21 cellular contexts compared by ENCODE assay signal in the genomic region with DNA sequence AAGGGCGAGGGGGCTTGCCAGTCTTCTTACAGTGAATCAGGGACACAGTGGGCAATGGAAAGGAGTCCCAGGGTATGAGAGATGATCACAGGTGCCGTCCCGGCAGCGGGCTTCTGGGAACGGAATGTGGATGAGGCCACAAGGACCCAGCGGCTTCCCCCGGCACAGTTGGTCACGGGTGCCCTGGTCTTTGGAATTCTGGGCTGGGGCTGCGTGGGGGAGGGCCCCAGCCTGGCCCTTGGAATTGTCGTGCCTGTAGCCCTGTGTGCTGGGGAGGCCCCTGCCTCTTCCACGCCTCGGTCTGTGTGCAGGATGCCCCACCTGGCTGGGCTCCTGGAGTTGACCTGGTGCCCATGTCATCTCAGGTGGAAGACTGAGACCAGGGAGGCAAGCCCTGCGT.
"Had no signal": no experiment of that assay in that cellular context is flagged by ENCODE, and none has a peak within 500 bp of the region (broad histone marks: within the 10 kb centered on the region; RNA-seq: fewer than 3 reads in every experiment).

No MANE protein-coding gene starts in this region.

- ATAC-seq: activated CD8-positive, alpha-beta T cell treated with anti-CD3 and anti-CD28 coated beads for 36 hours; activated T-helper 17 cell treated with anti-CD3 and anti-CD28 coated beads, Interleukin-2, amount 50 U/mL, for 72 hours; mucosa of descending colon; right cardiac atrium had no signal

- H3K36me3 ChIP-seq: prostate gland had no signal

- H3K4me1 ChIP-seq: prostate gland, testis had no signal

- H3K27me3 ChIP-seq: testis had no signal

- FAIRE-seq: colon, keratinocyte, small intestine had no signal

- DNase-seq: activated B cell treated with CpG ODN at 0.5 μM for 24 hours; activated CD4-positive, alpha-beta T cell treated with anti-CD3 and anti-CD28 coated beads for 4 hours; activated CD8-positive, alpha-beta T cell treated with anti-CD3 and anti-CD28 coated beads for 36 hours; activated naive CD4-positive, alpha-beta T cell treated with Interleukin-2 at 50 U/mL for 16 hours; activated naive CD8-positive, alpha-beta T cell treated with anti-CD3 and anti-CD28 coated beads, Interleukin-2, amount 10 ng/mL, durations not matched to agents 7 days and 5 days; activated T-cell treated with anti-CD3 and anti-CD28 coated beads, Interleukin-2, amount 50 U/mL, for 1 hour; amygdala; caudate nucleus; dorsolateral prefrontal cortex; foreskin fibroblast; hippocampal formation; mucosa of descending colon; naive B cell; small intestine; stimulated activated CD4-positive, alpha-beta T cell treated with anti-CD3 and anti-CD28 coated beads, Interleukin-4, amount 100 ng/mL, for 1 hour; testis had no signal

- H3K27ac ChIP-seq: dorsolateral prefrontal cortex, prostate gland, testis had no signal

- H3K4me3 ChIP-seq: dorsolateral prefrontal cortex, mucosa of descending colon, prostate gland, testis had no signal

- H3K9me3 ChIP-seq: mucosa of descending colon, prostate gland, testis had no signal
